In the genomic region with DNA sequence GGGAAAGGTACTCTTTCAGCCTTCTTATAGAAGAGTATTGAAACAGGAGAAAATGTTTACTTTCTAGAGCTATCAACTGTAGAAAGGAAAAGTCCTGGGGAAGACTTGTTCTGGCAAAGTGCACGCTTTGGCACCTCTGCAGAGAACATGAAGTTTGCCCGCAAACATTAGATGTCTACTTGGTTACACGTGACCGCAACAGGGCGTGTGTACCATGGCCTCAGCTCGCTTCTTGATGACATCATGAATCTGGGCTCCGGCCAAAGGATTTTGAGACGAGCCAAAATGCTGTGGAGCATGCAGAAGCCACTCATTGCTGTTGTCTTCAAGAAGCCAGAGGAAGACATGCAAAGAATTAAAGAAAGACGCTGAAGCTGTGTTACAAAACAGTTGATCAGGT, we compare ENCODE assay signal across 13 cellular contexts. TPM values are rescaled to one million over a fixed set of nuclear protein-coding genes. Genes with fewer than 3 reads are reported as not detected.
A peak's percentile ranks its signal among the peaks of the same experiment; 100 is the strongest.
DNase-seq lines count a peak whose midpoint lies in the region; ATAC-seq and TF ChIP-seq lines count a peak whose summit lies in the region.
"Had no signal": no experiment of that assay in that cellular context is flagged by ENCODE, and none has a peak within 500 bp of the region (broad histone marks: within the 10 kb centered on the region; RNA-seq: fewer than 3 reads in every experiment).

No MANE protein-coding gene starts in this region.

- no peak for TF ChIP-seq EP300 in transverse colon (IDR thresholded peaks at IDR 0.05; ENCODE audit: low read depth)

- 70 to 73% methylated on average over 2 to 9 of the region's 9 CpGs for WGBS in transverse colon (ENCODE audit: low coverage in 1 of 2), 2 donors

- H3K27ac ChIP-seq in transverse colon: no peak overlapping the region

- peak; percentile 47 to 62 for ATAC-seq in left cardiac atrium
- no peak for ATAC-seq in GM19035 (IDR thresholded peaks at IDR 0.05; ENCODE audit: unreplicated experiment)
- ATAC-seq: effector memory CD8-positive, alpha-beta T cell; stimulated activated memory B cell treated with anti-CD40 and anti-IgM and Interleukin-4, amounts not matched to agents 10 μg/mL and 1 μg/mL and 100 μg/mL, for 72 hours had no signal

- DNase-seq in NCI-H2171 treated with DMSO at 0.1 percent for 48 hours (lab: John Stamatoyannopoulos, UW): peak; percentile 23
- no peak for DNase-seq in NCI-H2171 (lab: John Stamatoyannopoulos, UW)
- DNase-seq in adipocyte (ENCODE audit: low read depth): no peak
- peak; percentile 59 for DNase-seq in left cardiac atrium
- peak; percentile 53 for DNase-seq in transverse colon
- DNase-seq in UCSD-AML1 (lab: John Stamatoyannopoulos, UW; ENCODE audit: unreplicated experiment): no peak
- no peak for DNase-seq in NOMO-1 treated with DMSO at 0.1 percent for 48 hours (lab: John Stamatoyannopoulos, UW; ENCODE audit: unreplicated experiment)
- DNase-seq: amygdala; effector memory CD8-positive, alpha-beta T cell; immature natural killer cell had no signal

- no peak overlapping the region for H3K9ac ChIP-seq in adipocyte (ENCODE audit: low read length)

- no peak for TF ChIP-seq CTCF in transverse colon (IDR thresholded peaks at IDR 0.05)

- H3K4me3 ChIP-seq in adipocyte (ENCODE audit: low read length) (peak overlapping the region; percentile 44), transverse colon (no peak overlapping the region)

- H3K9me3 ChIP-seq in adipocyte (ENCODE audit: control insufficient read depth, low read length): no peaks in the 10 kb centered on the region
- no peaks in the 10 kb centered on the region for H3K9me3 ChIP-seq in transverse colon

- no peaks in the 10 kb centered on the region for H3K27me3 ChIP-seq in adipocyte (replicated peaks; ENCODE audit: control insufficient read depth, insufficient read depth, low read length)
- no peaks in the 10 kb centered on the region for H3K27me3 ChIP-seq in transverse colon

- intact Hi-C loops in left cardiac atrium (cut with DNase I): no loop called here
- intact Hi-C loops in transverse colon (cut with DNase I; ENCODE audit: low total_unique reads): no loop called here

- no peak for TF ChIP-seq POLR2A in transverse colon (IDR thresholded peaks at IDR 0.05)

- in situ Hi-C loops in transverse colon (cut with MboI; ENCODE audit: low pct_ligation_motif_present in 1 of 4, low pct_unique_long_range_greater_than_20kb in 1 of 4, low sequenced_read_pairs in 3 of 4): loop anchor here in 1 of 4 donors (25.0 kb wide), 1 partner anchor 422 kb away; no protein-coding TSS in a partner anchor

- H3K4me1 ChIP-seq in adipocyte (ENCODE audit: control insufficient read depth, insufficient read depth, low read length) (peaks cover 22% of the 10 kb centered on the region), transverse colon (peaks cover 0 to 13% (median 6%) of the 10 kb centered on the region in 4 donors)

- H3K36me3 ChIP-seq in adipocyte (ENCODE audit: control insufficient read depth, insufficient read depth, low read length, severe bottlenecking) (no peaks in the 10 kb centered on the region), transverse colon (no peaks in the 10 kb centered on the region)

RNA-seq across cellular contexts. Expression of gene TAS2R60, which starts 8.6 kb away (rescaled TPM):
- not detected for total RNA-seq in left cardiac atrium
- not detected for total RNA-seq in transverse colon
- total RNA-seq: T-helper 2 cell treated with Interferon-gamma antibody and Interleukin-4, amounts not matched to agents 100 ng/mL and 5 ng/mL, for 36 hours had no signal

RNA-seq across cellular contexts. Expression of gene EPHA1, which starts 26.0 kb away (rescaled TPM):
- total RNA-seq in left cardiac atrium (under 1 TPM; 0.16 to 0.71 TPM), transverse colon (10 to 100 TPM; 21.1 to 29.9 (median 24.8) TPM)

RNA-seq across cellular contexts. Expression of gene TAS2R41, which starts 43.0 kb away (rescaled TPM):
- total RNA-seq in left cardiac atrium (under 1 TPM in 1 of 2 donors, not detected in 1; 0.26 TPM), transverse colon (not detected)
- total RNA-seq: T-helper 2 cell treated with Interferon-gamma antibody and Interleukin-4, amounts not matched to agents 100 ng/mL and 5 ng/mL, for 36 hours had no signal

RNA-seq across cellular contexts. Expression of gene ZYX, which starts 53.5 kb away (rescaled TPM):
- total RNA-seq in left cardiac atrium (100 to 1,000 TPM in 1 of 2 donors, 10 to 100 TPM in 1; 79.1 to 156 TPM), transverse colon (100 to 1,000 TPM in 2 of 4 donors, 10 to 100 TPM in 2; 45.2 to 217 (median 110) TPM)

Comparison
In these comparisons a context has a peak if more than half of its experiments do, and no peak if none do; other contexts are left out.
1. DNase-seq: peak in NCI-H2171 treated with DMSO at 0.1 percent for 48 hours (single experiment), left cardiac atrium (single experiment) and transverse colon (single experiment); none in NCI-H2171 (single experiment), adipocyte (single experiment), UCSD-AML1 (single experiment) and NOMO-1 treated with DMSO at 0.1 percent for 48 hours (single experiment).
2. RNA of gene EPHA1, which starts 26.0 kb away (total RNA-seq): 21.1 to 29.9 TPM in transverse colon; 0.16 to 0.71 TPM in left cardiac atrium; every median in the first group is over 10 times any median in the second.